ENCODE assay signal across 8 cellular contexts in the genomic region with DNA sequence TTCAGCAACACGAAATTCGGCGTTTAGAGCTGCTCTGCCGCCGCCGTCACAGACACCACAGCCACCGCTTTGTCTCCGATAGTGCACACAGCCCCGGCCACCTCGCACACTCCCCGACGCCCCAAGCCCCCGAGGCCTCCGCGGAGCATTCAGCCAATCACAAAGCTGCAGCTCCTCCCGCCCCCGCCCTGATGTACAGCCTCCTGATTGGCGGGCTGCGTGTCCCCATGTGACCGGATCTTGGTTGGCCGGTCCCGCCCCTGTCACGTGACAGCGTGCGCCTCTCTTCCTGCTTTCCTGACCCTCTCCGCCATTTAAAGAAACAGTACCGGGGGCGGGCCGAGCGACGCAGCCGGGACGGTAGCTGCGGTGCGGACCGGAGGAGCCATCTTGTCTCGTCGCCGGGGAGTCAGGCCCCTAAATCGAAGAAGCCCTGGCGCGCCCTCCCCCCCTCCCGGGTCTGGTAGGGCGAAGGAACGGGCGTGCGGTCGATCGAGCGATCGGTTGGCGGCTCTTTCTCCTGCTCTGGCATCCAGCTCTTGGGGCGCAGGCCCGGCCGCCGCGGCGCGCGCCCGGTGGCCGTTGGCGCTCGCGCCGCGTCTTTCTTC. TPM values are rescaled to one million over a fixed set of nuclear protein-coding genes. Genes with fewer than 3 reads are reported as not detected.
DNase-seq lines count a peak whose midpoint lies in the region; ATAC-seq and TF ChIP-seq lines count a peak whose summit lies in the region.

TUG1 (plus strand) TSS at position 342 of the 608 bp plus-strand sequence.

- H3K4me3 ChIP-seq in HUES64 (ENCODE audit: low read length) (peak within 1 kb of the TSS; percentile 78), OCI-LY1 (ENCODE audit: low read depth, low read length, poor library complexity, severe bottlenecking) (peak within 1 kb of the TSS; percentile 75)

- H3K27ac ChIP-seq in HUES64 (ENCODE audit: low read depth, low read length) (peak within 1 kb of the TSS; percentile 95), OCI-LY1 (ENCODE audit: low read depth, low read length, poor library complexity, severe bottlenecking) (peak within 1 kb of the TSS; percentile 72)

- H3K27me3 Mint-ChIP-seq in endothelial cell (ENCODE audit: unreplicated experiment), result peaks cover 12% of the 10 kb centered on the region
- H3K27me3 Mint-ChIP-seq in mesothelial cell of epicardium (ENCODE audit: low read depth), result no peaks in the 10 kb centered on the region

- no peaks in the 10 kb centered on the region for H3K9me2 ChIP-seq in OCI-LY1 (ENCODE audit: low read depth, low read length)

- peak within 1 kb of the TSS; percentile 82 for H3K4me2 ChIP-seq in OCI-LY1 (ENCODE audit: low read length)

- H3K4me3 Mint-ChIP-seq in endothelial cell (ENCODE audit: unreplicated experiment), result peak within 1 kb of the TSS; percentile 96
- peak within 1 kb of the TSS; percentile 82 for H3K4me3 Mint-ChIP-seq in mesothelial cell of epicardium

- ATAC-seq in GM21447 (IDR thresholded peaks at IDR 0.05; ENCODE audit: unreplicated experiment), result peak; percentile 82

- in situ Hi-C loops in Caki2 (cut with HindIII; ENCODE audit: low pct_unique_long_range_greater_than_20kb, low sequenced_read_pairs), result no loop called here

- 0 out of 2 replicates have a peak, but pooled peaks cover 4% of the 10 kb centered on the region for H3K4me1 ChIP-seq in HUES64 (ENCODE audit: insufficient read depth, low read length)
- H3K4me1 ChIP-seq in OCI-LY1 (ENCODE audit: insufficient read depth, low read length, severe bottlenecking), result peaks cover 21% of the 10 kb centered on the region

- H3K9me3 Mint-ChIP-seq in endothelial cell (ENCODE audit: unreplicated experiment) (no peaks in the 10 kb centered on the region), mesothelial cell of epicardium (peaks cover 51% of the 10 kb centered on the region)

- H3K9ac ChIP-seq in HUES64 (ENCODE audit: low read depth, low read length) (peak within 1 kb of the TSS; percentile 95), OCI-LY1 (ENCODE audit: low read length) (peak within 1 kb of the TSS; percentile 73)

- DNase-seq in Caki2 (ENCODE audit: low read depth) (peak; percentile 99), endothelial cell (ENCODE audit: low spot score) (peak; percentile 95), mesothelial cell of epicardium (ENCODE audit: low spot score in 2 of 2, unreplicated experiment in 2 of 2) (peak; percentile 94 to 96)
- DNase-seq in activated CD8-positive, alpha-beta memory T cell treated with anti-CD3 and anti-CD28 coated beads, Interleukin-2, amount 50 U/mL, for 48 hours, result peak; percentile 95
- DNase-seq in stimulated activated CD8-positive, alpha-beta memory T cell treated with anti-CD3 and anti-CD28 coated beads, Interleukin-15, amount 100 ng/mL, for 48 hours (ENCODE audit: low read depth in 2 of 2), result peak; percentile 96 to 97

- H2AFZ ChIP-seq in OCI-LY1 (ENCODE audit: low read length), result no peak within 1 kb of the TSS

- H3K9me3 ChIP-seq in HUES64 (ENCODE audit: insufficient read depth, low read depth, low read length) (peaks cover 43% of the 10 kb centered on the region), OCI-LY1 (ENCODE audit: low read length) (peaks cover 50% of the 10 kb centered on the region)

- H3F3A ChIP-seq in OCI-LY1 (ENCODE audit: insufficient read depth, low read length), result no peaks in the 10 kb centered on the region

- H3K4me1 Mint-ChIP-seq in endothelial cell (ENCODE audit: unreplicated experiment), result peaks cover 57% of the 10 kb centered on the region
- H3K4me1 Mint-ChIP-seq in mesothelial cell of epicardium, result peaks cover 15% of the 10 kb centered on the region

- peaks cover 39% of the 10 kb centered on the region for H3K36me3 Mint-ChIP-seq in endothelial cell (ENCODE audit: low read depth, unreplicated experiment)
- peaks cover 78% of the 10 kb centered on the region for H3K36me3 Mint-ChIP-seq in mesothelial cell of epicardium

- H3K36me3 ChIP-seq in HUES64 (ENCODE audit: insufficient read depth, low read length) (peaks cover 59% of the 10 kb centered on the region), OCI-LY1 (ENCODE audit: insufficient read depth, low read length) (peaks cover 74% of the 10 kb centered on the region)

- H3K27ac Mint-ChIP-seq in endothelial cell (ENCODE audit: unreplicated experiment) (peak within 1 kb of the TSS; percentile 95), mesothelial cell of epicardium (peak within 1 kb of the TSS; percentile 96)

- H3K27me3 ChIP-seq in HUES64 (ENCODE audit: insufficient read depth, low read length) (no peaks in the 10 kb centered on the region), OCI-LY1 (ENCODE audit: insufficient read depth, low read length) (no peaks in the 10 kb centered on the region)

- TF ChIP-seq CTCF in OCI-LY1 (IDR thresholded peaks at IDR 0.05; ENCODE audit: low read length), result no peak
- TF ChIP-seq CTCF in endothelial cell (IDR thresholded peaks at IDR 0.05; ENCODE audit: unreplicated experiment), result no peak
- no peak for TF ChIP-seq CTCF in mesothelial cell of epicardium (IDR thresholded peaks at IDR 0.05; ENCODE audit: unreplicated experiment)

- peaks cover 29% of the 10 kb centered on the region for H3K79me2 ChIP-seq in OCI-LY1 (ENCODE audit: insufficient read depth, low read length)

- under 1% methylated on average over 67 of the region's 67 CpGs for WGBS in HUES64

- H4K20me1 ChIP-seq in OCI-LY1 (ENCODE audit: insufficient read depth, low read length), result no peaks in the 10 kb centered on the region

RNA-seq across cellular contexts. Expression of gene TUG1, which starts in this region (rescaled TPM):
- 6.8 and 16.0 TPM in 2 replicates for total RNA-seq in Caki2 (2014; rRNA removed; shearing (Covaris generic); ENCODE audit: low replicate concordance)
- polyA plus RNA-seq in HUES64 (2013, experiment 1 of 2), result 71.0 TPM
- polyA plus RNA-seq in HUES64 (2013, experiment 2 of 2), result 72.8 TPM
- total RNA-seq in endothelial cell (ENCODE audit: unreplicated experiment) (155 TPM), mesothelial cell of epicardium (177 to 183 TPM (median 180 TPM) in 3 replicates)

Comparison
In these comparisons a context has a peak if more than half of its experiments do, and no peak if none do; other contexts are left out.
1. Peak in every context shown above with its lines: DNase-seq, ATAC-seq, H3K4me3 ChIP-seq and H3K27ac ChIP-seq.